Comparison of ENCODE assay signal across 27 cellular contexts in genomic region chr7:52061666-52062065, GRCh38.
DNase-seq lines count a peak whose midpoint lies in the region; ATAC-seq and TF ChIP-seq lines count a peak whose summit lies in the region.
"Had no signal": no experiment of that assay in that cellular context is flagged by ENCODE, and none has a peak within 500 bp of the region (broad histone marks: within the 10 kb centered on the region; RNA-seq: fewer than 3 reads in every experiment).

No MANE protein-coding gene starts in this region.

- no peaks in the 10 kb centered on the region for H3K27me3 ChIP-seq in HUES48 (ENCODE audit: control insufficient read depth, insufficient read depth, low read length)
- no peaks in the 10 kb centered on the region for H3K27me3 ChIP-seq in A673 (replicated peaks; ENCODE audit: insufficient read depth, low read depth, low read length, poor library complexity)
- H3K27me3 ChIP-seq: Peyer's patch had no signal

- H3K27me3 Mint-ChIP-seq in neural crest cell (ENCODE audit: low read depth): no peaks in the 10 kb centered on the region
- H3K27me3 Mint-ChIP-seq: B cell, IgD-negative memory B cell had no signal

- H3K4me1 ChIP-seq in HUES48 (ENCODE audit: control insufficient read depth, insufficient read depth, low read length): peaks cover 48% of the 10 kb centered on the region
- no peaks in the 10 kb centered on the region for H3K4me1 ChIP-seq in A673 (ENCODE audit: insufficient read depth, low read length, poor library complexity, severe bottlenecking)
- H3K4me1 ChIP-seq: Caco-2, Peyer's patch had no signal

- no peaks in the 10 kb centered on the region for H3K9me3 ChIP-seq in HUES48 (ENCODE audit: control insufficient read depth, insufficient read depth, low read length)
- peaks cover 33% of the 10 kb centered on the region for H3K9me3 ChIP-seq in A673 (ENCODE audit: low read depth, low read length, poor library complexity, severe bottlenecking)
- H3K9me3 ChIP-seq: Caco-2, Peyer's patch had no signal

- DNase-seq in OCI-M1 (lab: John Stamatoyannopoulos, UW) (peak; percentile 26), neural crest cell (ENCODE audit: low read depth, low spot score) (no peak), A673 (ENCODE audit: low spot score) (no peak)
- DNase-seq in stimulated activated effector memory CD8-positive, alpha-beta T cell treated with anti-CD3 and anti-CD28 coated beads, Interleukin-12 subunit alpha, Interleukin-12 subunit beta, amount 100 ng/mL, for 72 hours (ENCODE audit: low spot score in 2 of 2): no peak
- DNase-seq: Caco-2; CD8-positive, alpha-beta T cell; DMS 273 treated with DMSO at 0.1 percent for 48 hours; DMS79; EL; GDM1; Karpas-422; NCI-H1092; NCI-H1417 treated with DMSO at 0.1 percent for 48 hours; NCI-H1694 treated with DMSO at 0.1 percent for 48 hours; NCI-H2081; NCI-H2227 treated with DMSO at 0.1 percent for 48 hours; NCI-H526 treated with DMSO at 0.1 percent for 48 hours; Peyer's patch; SHP77 treated with DMSO at 0.1 percent for 48 hours had no signal

- H3K9ac ChIP-seq in HUES48 (ENCODE audit: low read depth, low read length): no peak overlapping the region

- peaks cover 29% of the 10 kb centered on the region for H3K4me1 Mint-ChIP-seq in neural crest cell
- no peaks in the 10 kb centered on the region for H3K4me1 Mint-ChIP-seq in stimulated activated effector memory CD8-positive, alpha-beta T cell treated with anti-CD3 and anti-CD28 coated beads, Interleukin-12 subunit alpha, Interleukin-12 subunit beta, amount 100 ng/mL, for 72 hours
- H3K4me1 Mint-ChIP-seq: B cell, IgD-negative memory B cell had no signal

- no peaks in the 10 kb centered on the region for H3K36me3 Mint-ChIP-seq in neural crest cell (ENCODE audit: low read depth)
- no peaks in the 10 kb centered on the region for H3K36me3 Mint-ChIP-seq in stimulated activated effector memory CD8-positive, alpha-beta T cell treated with anti-CD3 and anti-CD28 coated beads, Interleukin-12 subunit alpha, Interleukin-12 subunit beta, amount 100 ng/mL, for 72 hours
- H3K36me3 Mint-ChIP-seq: CD8-positive, alpha-beta T cell; IgD-negative memory B cell had no signal

- no peak overlapping the region for H3K4me3 Mint-ChIP-seq in neural crest cell
- H3K4me3 Mint-ChIP-seq in stimulated activated effector memory CD8-positive, alpha-beta T cell treated with anti-CD3 and anti-CD28 coated beads, Interleukin-12 subunit alpha, Interleukin-12 subunit beta, amount 100 ng/mL, for 72 hours: no peak overlapping the region
- H3K4me3 Mint-ChIP-seq: B cell; CD8-positive, alpha-beta T cell; IgD-negative memory B cell had no signal

- intact Hi-C loops in A673 (cut with micrococcal nuclease; ENCODE audit: unreplicated experiment): no loop called here

- POLR2A ChIA-PET in A673 (lab: Charles Lee; ENCODE audit: low non-redundant PET): no interaction called here

- TF ChIP-seq CTCF in neural crest cell (conservative IDR thresholded peaks at IDR 0.05) (no peak), A673 (conservative IDR thresholded peaks at IDR 0.05; ENCODE audit: low read depth, low read length) (no peak)

- H3K9me3 Mint-ChIP-seq in neural crest cell: no peaks in the 10 kb centered on the region
- H3K9me3 Mint-ChIP-seq in stimulated activated effector memory CD8-positive, alpha-beta T cell treated with anti-CD3 and anti-CD28 coated beads, Interleukin-12 subunit alpha, Interleukin-12 subunit beta, amount 100 ng/mL, for 72 hours: peaks cover 14% of the 10 kb centered on the region

- H3K27ac Mint-ChIP-seq in neural crest cell (ENCODE audit: unreplicated experiment): peak overlapping the region; percentile 2
- H3K27ac Mint-ChIP-seq in stimulated activated effector memory CD8-positive, alpha-beta T cell treated with anti-CD3 and anti-CD28 coated beads, Interleukin-12 subunit alpha, Interleukin-12 subunit beta, amount 100 ng/mL, for 72 hours: no peak overlapping the region
- H3K27ac Mint-ChIP-seq: B cell; CD8-positive, alpha-beta T cell; IgD-negative memory B cell had no signal

- H3K4me3 ChIP-seq in HUES48 (ENCODE audit: low read depth, low read length) (peak overlapping the region; percentile 24), A673 (ENCODE audit: low read depth, low read length, poor library complexity, severe bottlenecking) (no peak overlapping the region)
- H3K4me3 ChIP-seq: GM12878, Peyer's patch, SK-N-MC had no signal

- BruUV-seq in A673 (replicated peaks; lab: Mats Ljungman, UMichigan): no TSS peak

- H3K27ac ChIP-seq in HUES48 (ENCODE audit: low read depth, low read length) (peak overlapping the region; percentile 83), A673 (ENCODE audit: low read depth, low read length, poor library complexity, severe bottlenecking) (no peak overlapping the region)
- H3K27ac ChIP-seq: C4-2B, Peyer's patch, SK-N-MC had no signal

- no peaks in the 10 kb centered on the region for H3K36me3 ChIP-seq in HUES48 (ENCODE audit: control insufficient read depth, insufficient read depth, low read length)
- no peaks in the 10 kb centered on the region for H3K36me3 ChIP-seq in A673 (ENCODE audit: insufficient read depth, low read length, poor library complexity, severe bottlenecking)
- H3K36me3 ChIP-seq: Peyer's patch had no signal

- CTCF ChIA-PET in A673 (lab: Charles Lee): no interaction called here

- ATAC-seq in HG02588 (IDR thresholded peaks at IDR 0.05; ENCODE audit: unreplicated experiment) (no peak), GM21360 (IDR thresholded peaks at IDR 0.05; ENCODE audit: unreplicated experiment) (no peak)
- no peak for ATAC-seq in stimulated activated effector memory CD8-positive, alpha-beta T cell treated with anti-CD3 and anti-CD28 coated beads, Interleukin-12 subunit alpha, Interleukin-12 subunit beta, amount 100 ng/mL, for 72 hours
- ATAC-seq: CD8-positive, alpha-beta T cell; GM12878 had no signal
